1 cellular context compared by ENCODE assay signal in genomic region chr6:151376440-151376839, GRCh38.
TF ChIP-seq lines count a peak whose summit lies in the region.

No MANE protein-coding gene starts in this region.

TF ChIP-seq in GM12878, 131 proteins besides CTCF, POLR2A, EP300 and RAD21:
- TF ChIP-seq ZBTB33 (IDR thresholded peaks at IDR 0.05) (no peak), JUNB (IDR thresholded peaks at IDR 0.05) (no peak), RCOR1 (conservative IDR thresholded peaks at IDR 0.05; ENCODE audit: low read depth, low read length) (no peak), IKZF1 (conservative IDR thresholded peaks at IDR 0.05) (peak; percentile 27; the same call in 1 of the 2 replicates), CBX5 (IDR thresholded peaks at IDR 0.05; ENCODE audit: low read depth) (no peak), SPI1 (IDR thresholded peaks at IDR 0.05; ENCODE audit: borderline replicate concordance, insufficient read depth, low read depth, low read length) (no peak), SIN3A (IDR thresholded peaks at IDR 0.05; ENCODE audit: low read depth, low read length) (no peak), MEF2B (IDR thresholded peaks at IDR 0.05; ENCODE audit: partially characterized antibody, poor library complexity, severe bottlenecking) (peak; percentile 82), IRF4 (IDR thresholded peaks at IDR 0.05; ENCODE audit: low read depth, low read length) (no peak), ZNF207 (IDR thresholded peaks at IDR 0.05; ENCODE audit: borderline replicate concordance) (no peak), IKZF2 (IDR thresholded peaks at IDR 0.05) (peak in 1 of 2 experiments; percentile 24; a peak in 1 of 4 replicates), BCLAF1 (IDR thresholded peaks at IDR 0.05) (no peak), ZNF384 (IDR thresholded peaks at IDR 0.05; ENCODE audit: borderline replicate concordance, low read depth, low read length) (no peak), CUX1 (IDR thresholded peaks at IDR 0.05; ENCODE audit: insufficient replicate concordance, low read depth, low read length) (no peak), NFIC (IDR thresholded peaks at IDR 0.05; ENCODE audit: low read depth, low read length) (no peak), TCF3 (IDR thresholded peaks at IDR 0.05; ENCODE audit: borderline replicate concordance, insufficient read depth, low read depth, low read length) (no peak), RUNX3 (IDR thresholded peaks at IDR 0.05; ENCODE audit: low read length) (peak; percentile 89), RAD51 (IDR thresholded peaks at IDR 0.05) (no peak), EZH2 (IDR thresholded peaks at IDR 0.05; ENCODE audit: borderline replicate concordance, control insufficient read depth, low read depth, low read length) (no peak), MTA2 (IDR thresholded peaks at IDR 0.05; ENCODE audit: low read depth) (peak; percentile 34; the same call in 1 of the 2 replicates), HDAC6 (IDR thresholded peaks at IDR 0.05; ENCODE audit: unreplicated experiment) (no peak)
- TF ChIP-seq, protein P1, sequence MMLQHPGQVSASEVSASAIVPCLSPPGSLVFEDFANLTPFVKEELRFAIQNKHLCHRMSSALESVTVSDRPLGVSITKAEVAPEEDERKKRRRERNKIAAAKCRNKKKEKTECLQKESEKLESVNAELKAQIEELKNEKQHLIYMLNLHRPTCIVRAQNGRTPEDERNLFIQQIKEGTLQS (IDR thresholded peaks at IDR 0.05; ENCODE audit: borderline replicate concordance, extremely low read depth, low read depth, low read length) = no peak
